8 cellular contexts compared by ENCODE assay signal in the genomic region with DNA sequence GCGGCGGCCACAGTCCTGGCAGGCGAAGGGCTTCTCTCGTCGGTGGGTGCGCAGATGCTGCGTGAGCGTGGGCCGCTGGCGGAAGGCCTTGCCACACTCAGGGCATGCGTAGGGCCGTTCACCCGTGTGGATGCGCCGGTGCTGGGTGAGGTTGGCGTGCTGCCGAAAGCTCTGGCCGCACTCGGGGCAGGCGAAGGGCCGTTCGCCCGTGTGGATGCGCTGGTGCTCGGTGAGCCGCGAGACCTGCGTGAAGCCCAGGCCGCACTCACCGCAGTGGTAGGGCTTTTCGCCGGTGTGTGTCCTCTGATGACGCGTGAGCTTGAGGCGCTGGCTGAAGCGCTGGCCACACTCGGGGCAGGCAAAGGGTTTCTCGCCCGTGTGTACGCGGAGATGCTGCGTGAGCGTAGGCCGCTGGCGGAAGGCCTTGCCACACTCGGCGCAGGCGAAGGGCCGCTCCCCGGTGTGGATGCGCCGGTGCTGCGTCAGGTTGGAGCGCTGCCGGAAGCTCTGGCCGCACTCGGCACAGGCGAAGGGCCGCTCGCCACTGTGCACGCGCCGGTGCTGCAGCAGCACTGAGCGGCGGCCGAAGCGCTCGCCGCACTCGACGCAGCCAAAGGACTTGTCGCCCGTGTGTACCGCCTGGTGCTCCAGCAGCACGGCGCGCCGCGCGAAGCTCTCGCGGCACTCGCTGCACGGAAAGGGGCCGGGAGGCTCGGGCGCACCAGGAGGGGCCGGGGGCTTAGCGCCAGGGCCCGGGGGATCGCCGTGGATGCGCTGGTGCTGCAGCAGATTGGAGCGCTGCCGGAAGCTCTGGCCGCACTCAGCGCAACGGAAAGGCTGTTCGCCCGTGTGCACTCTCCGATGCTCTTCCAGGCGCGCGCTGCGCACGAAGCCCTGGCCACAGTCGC. TPM values are rescaled to one million over a fixed set of nuclear protein-coding genes. Genes with fewer than 3 reads are reported as not detected.
DNase-seq lines count a peak whose midpoint lies in the region; ATAC-seq lines count a peak whose summit lies in the region.

No MANE protein-coding gene starts in this region.

- ATAC-seq in memory B cell (ENCODE audit: low read depth) (no peak), HG02981 (IDR thresholded peaks at IDR 0.05; ENCODE audit: unreplicated experiment) (no peak)

- no peak overlapping the region for H3K27ac ChIP-seq in urinary bladder (ENCODE audit: low read depth)

- H3K4me3 Mint-ChIP-seq in activated naive CD4-positive, alpha-beta T cell treated with anti-CD3 and anti-CD28 coated beads for 36 hours, result peak overlapping the region; percentile 74
- H3K4me3 Mint-ChIP-seq in memory B cell, result peak overlapping the region; percentile 90

- 4% methylated on average over 107 of the region's 107 CpGs for WGBS in urinary bladder

- H3K4me3 ChIP-seq in urinary bladder (ENCODE audit: low read depth, low read length), result peak overlapping the region; percentile 12

- H3K27me3 Mint-ChIP-seq in activated naive CD4-positive, alpha-beta T cell treated with anti-CD3 and anti-CD28 coated beads for 36 hours (ENCODE audit: low read depth), result no peaks in the 10 kb centered on the region
- no peaks in the 10 kb centered on the region for H3K27me3 Mint-ChIP-seq in memory B cell

- H3K9me3 Mint-ChIP-seq in activated naive CD4-positive, alpha-beta T cell treated with anti-CD3 and anti-CD28 coated beads for 36 hours, result no peaks in the 10 kb centered on the region
- no peaks in the 10 kb centered on the region for H3K9me3 Mint-ChIP-seq in memory B cell

- peak; percentile 48 for DNase-seq in activated naive CD4-positive, alpha-beta T cell treated with anti-CD3 and anti-CD28 coated beads for 36 hours
- DNase-seq in activated naive CD4-positive, alpha-beta T cell treated with anti-CD3 and anti-CD28 coated beads, Interleukin-2, amount 50 U/mL, for 16 hours, result no peak
- DNase-seq in cerebellar cortex (ENCODE audit: low spot score), result peak; percentile 52
- peak in 1 of 2 donors; percentile 51 for DNase-seq in memory B cell (ENCODE audit: low spot score in 2 of 2)
- no peak for DNase-seq in middle frontal gyrus (ENCODE audit: extremely low spot score, low spot score)
- no peak for DNase-seq in NCI-H1694 treated with DMSO at 0.1 percent for 48 hours (lab: John Stamatoyannopoulos, UW)

- H3K4me1 ChIP-seq in urinary bladder (ENCODE audit: insufficient read depth), result no peaks in the 10 kb centered on the region

- H3K36me3 Mint-ChIP-seq in activated naive CD4-positive, alpha-beta T cell treated with anti-CD3 and anti-CD28 coated beads for 36 hours (ENCODE audit: low read depth), result peaks cover 23% of the 10 kb centered on the region
- H3K36me3 Mint-ChIP-seq in memory B cell, result peaks cover 6% of the 10 kb centered on the region

- peak overlapping the region; percentile 30 for H3K27ac Mint-ChIP-seq in activated naive CD4-positive, alpha-beta T cell treated with anti-CD3 and anti-CD28 coated beads for 36 hours
- H3K27ac Mint-ChIP-seq in memory B cell, result no peak overlapping the region

- H3K4me1 Mint-ChIP-seq in activated naive CD4-positive, alpha-beta T cell treated with anti-CD3 and anti-CD28 coated beads for 36 hours (ENCODE audit: low read depth), result peaks cover 42% of the 10 kb centered on the region
- peaks cover 35% of the 10 kb centered on the region for H3K4me1 Mint-ChIP-seq in memory B cell

- intact Hi-C loops in activated naive CD4-positive, alpha-beta T cell treated with anti-CD3 and anti-CD28 coated beads for 36 hours (cut with micrococcal nuclease), result loop anchor here (1.0 kb wide), 1 partner anchor 10 kb away; no protein-coding TSS in a partner anchor

- no peaks in the 10 kb centered on the region for H3K36me3 ChIP-seq in urinary bladder (ENCODE audit: insufficient read depth)

- CTCF ChIA-PET in activated naive CD4-positive, alpha-beta T cell treated with anti-CD3 and anti-CD28 coated beads for 36 hours (lab: Charles Lee), result interaction anchor here (1.4 to 1.7 kb wide), 3 partner anchors 19 to 45 kb away, joined by 3 to 9 read pairs (median 4); a partner anchor contains a TSS

RNA-seq across cellular contexts. Expression of a gene that starts 4.0 kb away (rescaled TPM):
- total RNA-seq in activated naive CD4-positive, alpha-beta T cell treated with anti-CD3 and anti-CD28 coated beads for 36 hours, result 10 to 100 TPM; 91.4 to 93.6 TPM
- total RNA-seq in urinary bladder, result 31.0 TPM
- 69.3 TPM for polyA plus RNA-seq in urinary bladder

RNA-seq across cellular contexts. Expression of a gene that starts 7.5 kb away (rescaled TPM):
- total RNA-seq in activated naive CD4-positive, alpha-beta T cell treated with anti-CD3 and anti-CD28 coated beads for 36 hours, result 100 to 1,000 TPM; 109 to 111 TPM
- total RNA-seq in urinary bladder, result 38.4 TPM
- polyA plus RNA-seq in urinary bladder, result 212 TPM

RNA-seq across cellular contexts. Expression of a gene that starts 10.8 kb away (rescaled TPM):
- total RNA-seq in activated naive CD4-positive, alpha-beta T cell treated with anti-CD3 and anti-CD28 coated beads for 36 hours, result 10 to 100 TPM; 13.3 to 13.4 TPM
- total RNA-seq in urinary bladder, result 12.4 TPM
- polyA plus RNA-seq in urinary bladder, result 22.1 TPM

RNA-seq across cellular contexts. Expression of a gene that starts 18.5 kb away (rescaled TPM):
- 100 to 1,000 TPM; 475 to 483 TPM for total RNA-seq in activated naive CD4-positive, alpha-beta T cell treated with anti-CD3 and anti-CD28 coated beads for 36 hours
- 177 TPM for total RNA-seq in urinary bladder
- 282 TPM for polyA plus RNA-seq in urinary bladder

RNA-seq across cellular contexts. Expression of a gene that starts 42.8 kb away (rescaled TPM):
- 1 to 10 TPM; 5.5 to 6.0 TPM for total RNA-seq in activated naive CD4-positive, alpha-beta T cell treated with anti-CD3 and anti-CD28 coated beads for 36 hours
- total RNA-seq in urinary bladder, result 3.3 TPM
- 18.4 TPM for polyA plus RNA-seq in urinary bladder

Comparison
In these comparisons a context has a peak if more than half of its experiments do, and no peak if none do; other contexts are left out.
1. DNase-seq: peak in activated naive CD4-positive, alpha-beta T cell treated with anti-CD3 and anti-CD28 coated beads for 36 hours (single experiment) and cerebellar cortex (single experiment); none in activated naive CD4-positive, alpha-beta T cell treated with anti-CD3 and anti-CD28 coated beads, Interleukin-2, amount 50 U/mL, for 16 hours (single experiment), middle frontal gyrus (single experiment) and NCI-H1694 treated with DMSO at 0.1 percent for 48 hours (single experiment).